19 cellular contexts compared by ENCODE assay signal in genomic region chr3:131007782-131008181, GRCh38. TPM values are rescaled to one million over a fixed set of nuclear protein-coding genes. Genes with fewer than 3 reads are reported as not detected.
DNase-seq lines count a peak whose midpoint lies in the region; ATAC-seq, FAIRE-seq and TF ChIP-seq lines count a peak whose summit lies in the region.
"Had no signal": no experiment of that assay in that cellular context is flagged by ENCODE, and none has a peak within 500 bp of the region (broad histone marks: within the 10 kb centered on the region; RNA-seq: fewer than 3 reads in every experiment).

No MANE protein-coding gene starts in this region.

- TF ChIP-seq CTCF in A549 (IDR thresholded peaks at IDR 0.05), result no peak

- no peak for TF ChIP-seq POLR2A in A549 (IDR thresholded peaks at IDR 0.05; ENCODE audit: low read length)

- no peak for ATAC-seq in A549
- no peak for ATAC-seq in T-helper 17 cell
- no peak for ATAC-seq in HG03439 (IDR thresholded peaks at IDR 0.05; ENCODE audit: unreplicated experiment)
- no peak for ATAC-seq in natural killer cell treated with Interleukin-12 subunit alpha and Interleukin-12 subunit beta and Interleukin-15 and Interleukin-18, amount 100 ng/mL, for 72 hours
- ATAC-seq: Panc1, Right ventricle myocardium inferior, SK-N-SH treated with all-trans-retinoic acid at 6 μM for 48 hours had no signal

- WGBS in A549 (ENCODE audit: missing lambda C conversion rate), result 94% methylated on average over 2 of the region's 2 CpGs

- CTCF ChIA-PET in A549 (lab: Yijun Ruan, JAX), result no interaction called here

- no peak overlapping the region for H3K4me3 ChIP-seq in A549

- H3K4me1 ChIP-seq in A549, result no peaks in the 10 kb centered on the region
- H3K4me1 ChIP-seq: BE2C had no signal

- no peak overlapping the region for H3K4me3 Mint-ChIP-seq in T-helper 17 cell
- no peak overlapping the region for H3K4me3 Mint-ChIP-seq in natural killer cell treated with Interleukin-12 subunit alpha and Interleukin-12 subunit beta and Interleukin-15 and Interleukin-18, amount 100 ng/mL, for 72 hours
- H3K4me3 Mint-ChIP-seq: CD8-positive, alpha-beta memory T cell had no signal

- no peaks in the 10 kb centered on the region for H3K27me3 Mint-ChIP-seq in T-helper 17 cell
- H3K27me3 Mint-ChIP-seq in natural killer cell treated with Interleukin-12 subunit alpha and Interleukin-12 subunit beta and Interleukin-15 and Interleukin-18, amount 100 ng/mL, for 72 hours, result no peaks in the 10 kb centered on the region
- H3K27me3 Mint-ChIP-seq: CD8-positive, alpha-beta memory T cell had no signal

- FAIRE-seq in A549 (lab: Jason Lieb, UNC), result no peak

- no peak for TF ChIP-seq RAD21 in A549 (conservative IDR thresholded peaks at IDR 0.05 in 1 of 2, IDR thresholded peaks at IDR 0.05 in 1 of 2)

- no peaks in the 10 kb centered on the region for H3K9me3 ChIP-seq in A549
- H3K9me3 ChIP-seq in T-helper 17 cell (ENCODE audit: control insufficient read depth, low read length, poor library complexity, severe bottlenecking), result no peaks in the 10 kb centered on the region
- H3K9me3 ChIP-seq: BE2C had no signal

- TF ChIP-seq EP300 in A549 (IDR thresholded peaks at IDR 0.05), result no peak

- peaks cover 12% of the 10 kb centered on the region for H3K36me3 Mint-ChIP-seq in T-helper 17 cell (ENCODE audit: low read depth)
- peaks cover 29% of the 10 kb centered on the region for H3K36me3 Mint-ChIP-seq in natural killer cell treated with Interleukin-12 subunit alpha and Interleukin-12 subunit beta and Interleukin-15 and Interleukin-18, amount 100 ng/mL, for 72 hours

- H3K4me1 Mint-ChIP-seq in T-helper 17 cell, result peaks cover 7% of the 10 kb centered on the region
- H3K4me1 Mint-ChIP-seq in natural killer cell treated with Interleukin-12 subunit alpha and Interleukin-12 subunit beta and Interleukin-15 and Interleukin-18, amount 100 ng/mL, for 72 hours (ENCODE audit: low read depth in 2 of 2), result peaks cover 27 to 28% of the 10 kb centered on the region in 2 donors

- no peak for DNase-seq in A549 (ENCODE audit: low read depth in 1 of 2, low spot score in 1 of 2)
- peak; percentile 18 for DNase-seq in EH (ENCODE audit: low read depth)
- no peak for DNase-seq in T-helper 17 cell
- peak; percentile 4 for DNase-seq in fibroblast of gingiva (ENCODE audit: low read depth)
- DNase-seq in NCI-H1930 (lab: John Stamatoyannopoulos, UW), result no peak
- no peak for DNase-seq in natural killer cell treated with Interleukin-12 subunit alpha and Interleukin-12 subunit beta and Interleukin-15 and Interleukin-18, amount 100 ng/mL, for 72 hours (ENCODE audit: low spot score)
- DNase-seq: ACHN; BE2C; CD8-positive, alpha-beta memory T cell; DND-41; GF-D8; GOT3; NCI-H1048; NCI-H1694; NCI-H446 had no signal

- H3K27ac ChIP-seq in A549, result no peak overlapping the region

- no peaks in the 10 kb centered on the region for H3K9me3 Mint-ChIP-seq in natural killer cell treated with Interleukin-12 subunit alpha and Interleukin-12 subunit beta and Interleukin-15 and Interleukin-18, amount 100 ng/mL, for 72 hours
- H3K9me3 Mint-ChIP-seq: CD8-positive, alpha-beta memory T cell had no signal

- H3K4me2 ChIP-seq in A549, result no peak overlapping the region

- H3K27ac Mint-ChIP-seq in T-helper 17 cell, result peak overlapping the region; percentile 19
- H3K27ac Mint-ChIP-seq in natural killer cell treated with Interleukin-12 subunit alpha and Interleukin-12 subunit beta and Interleukin-15 and Interleukin-18, amount 100 ng/mL, for 72 hours, result no peak overlapping the region

- POLR2A ChIA-PET in A549 (lab: Yijun Ruan, JAX), result no interaction called here

TF ChIP-seq in A549, 52 proteins besides CTCF, POLR2A, EP300 and RAD21:
- TF ChIP-seq CEBPB (IDR thresholded peaks at IDR 0.05), result peak; percentile 51 to 60; a peak in 3 of 4 replicates
- TF ChIP-seq ESRRA (IDR thresholded peaks at IDR 0.05; ENCODE audit: borderline replicate concordance, low read length), result no peak

RNA-seq across cellular contexts. Expression of gene ASTE1, which starts 18.8 kb away (rescaled TPM):
- polyA plus RNA-seq in A549 (2011; rRNA removed), result 6.9 and 7.1 TPM in 2 replicates
- polyA plus RNA-seq in A549 (2012; cell fraction: cytosol; rRNA removed), result 2.5 TPM in 2 replicates
- polyA plus RNA-seq in A549 (2012; cell fraction: nucleus; rRNA removed), result 2.1 and 2.5 TPM in 2 replicates
- polyA plus RNA-seq in A549 (2017; fragmentation: RNase III; extraction: RNeasy Plus Mini Kit Qiagen cat#74134 plus additional on column Dnase treatment), result 3.6 to 4.4 TPM (median 3.8 TPM) in 3 replicates
- 7.8 and 10.4 TPM in 2 replicates for polyA minus RNA-seq in A549 (2011; rRNA and poly(A)+ RNA removed)
- 10 to 100 TPM; 24.3 to 24.4 TPM for total RNA-seq in T-helper 17 cell
- total RNA-seq in natural killer cell treated with Interleukin-12 subunit alpha and Interleukin-12 subunit beta and Interleukin-15 and Interleukin-18, amount 100 ng/mL, for 72 hours, result 10 to 100 TPM in 1 of 2 donors, 1 to 10 TPM in 1; 8.8 to 12.2 TPM

RNA-seq across cellular contexts. Expression of gene NEK11, which starts 18.9 kb away (rescaled TPM):
- polyA plus RNA-seq in A549 (2011; rRNA removed), result 7.6 and 8.9 TPM in 2 replicates
- 2.0 and 2.2 TPM in 2 replicates for polyA plus RNA-seq in A549 (2012; cell fraction: cytosol; rRNA removed)
- 1.7 and 2.4 TPM in 2 replicates for polyA plus RNA-seq in A549 (2012; cell fraction: nucleus; rRNA removed)
- polyA plus RNA-seq in A549 (2017; fragmentation: RNase III; extraction: RNeasy Plus Mini Kit Qiagen cat#74134 plus additional on column Dnase treatment), result 5.7 to 6.3 TPM (median 5.8 TPM) in 3 replicates
- polyA minus RNA-seq in A549 (2011; rRNA and poly(A)+ RNA removed), result 5.0 and 9.4 TPM in 2 replicates
- 1 to 10 TPM; 6.4 to 9.7 TPM for total RNA-seq in T-helper 17 cell
- total RNA-seq in natural killer cell treated with Interleukin-12 subunit alpha and Interleukin-12 subunit beta and Interleukin-15 and Interleukin-18, amount 100 ng/mL, for 72 hours, result 1 to 10 TPM; 2.0 to 4.1 TPM

Comparison
In these comparisons a context has a peak if more than half of its experiments do, and no peak if none do; other contexts are left out.
1. DNase-seq: peak in EH (single experiment) and fibroblast of gingiva (single experiment); none in A549 (0 of 2), T-helper 17 cell (0 of 3), NCI-H1930 (0 of 2) and natural killer cell treated with Interleukin-12 subunit alpha and Interleukin-12 subunit beta and Interleukin-15 and Interleukin-18, amount 100 ng/mL, for 72 hours (single experiment).